In genomic region chr2:200811336-200812121, GRCh38 we compare ENCODE assay signal across 8 cellular contexts. TPM values are rescaled to one million over a fixed set of nuclear protein-coding genes. Genes with fewer than 3 reads are reported as not detected.
DNase-seq lines count a peak whose midpoint lies in the region; ATAC-seq and TF ChIP-seq lines count a peak whose summit lies in the region.

BZW1 (plus strand) TSS chr2:200811910; CDS start chr2:200813218, 1,308 bp downstream.

- H3K4me1 ChIP-seq in adipocyte (ENCODE audit: control insufficient read depth, insufficient read depth, low read length) (peaks cover 55% of the 10 kb centered on the region), cardiac muscle cell (ENCODE audit: low read depth) (peaks cover 23% of the 10 kb centered on the region), trophoblast cell (ENCODE audit: control insufficient read depth in 1 of 2, insufficient read depth in 2 of 2, low read length in 2 of 2) (peaks cover 3 to 4% of the 10 kb centered on the region in 2 experiments), transverse colon (peaks cover 20 to 39% (median 27%) of the 10 kb centered on the region in 4 donors)

- H2BK5ac ChIP-seq in trophoblast cell (ENCODE audit: low read depth, low read length, poor library complexity): peak within 1 kb of the TSS; percentile 94

- no peak for TF ChIP-seq CTCF in GM12875 (IDR thresholded peaks at IDR 0.05; ENCODE audit: borderline replicate concordance, insufficient read depth, low read depth, low read length)
- no peak for TF ChIP-seq CTCF in cardiac muscle cell (IDR thresholded peaks at IDR 0.05; ENCODE audit: low read depth, low read length)
- no peak for TF ChIP-seq CTCF in transverse colon (IDR thresholded peaks at IDR 0.05)

- peak within 1 kb of the TSS; percentile 93 for H3K4ac ChIP-seq in trophoblast cell (ENCODE audit: low read depth, low read length)

- H3K18ac ChIP-seq in trophoblast cell (ENCODE audit: low read length): peak within 1 kb of the TSS; percentile 79

- H3K9ac ChIP-seq in adipocyte (ENCODE audit: low read length) (peak within 1 kb of the TSS; percentile 99), trophoblast cell (ENCODE audit: low read length) (peak within 1 kb of the TSS; percentile 90)

- H2AK5ac ChIP-seq in trophoblast cell (ENCODE audit: low read length): peak within 1 kb of the TSS; percentile 58

- TF ChIP-seq POLR2A in transverse colon (IDR thresholded peaks at IDR 0.05): peak; percentile 99

- H4K12ac ChIP-seq in trophoblast cell (ENCODE audit: low read depth, low read length): peak within 1 kb of the TSS; percentile 87

- H3K79me2 ChIP-seq in trophoblast cell (ENCODE audit: control insufficient read depth, insufficient read depth, low read length, poor library complexity): peaks cover 11% of the 10 kb centered on the region

- in situ Hi-C loops in transverse colon (cut with MboI; ENCODE audit: low pct_ligation_motif_present in 1 of 4, low pct_unique_long_range_greater_than_20kb in 1 of 4, low sequenced_read_pairs in 3 of 4): loop anchor here in 2 of 4 donors (10.0 to 25.0 kb wide), 3 partner anchors 53 to 99 kb away; partner anchors contain the start of gene CLK1 (in 1 of the 2)

- H2BK120ac ChIP-seq in trophoblast cell (ENCODE audit: insufficient read depth, low read length, poor library complexity): peak within 1 kb of the TSS; percentile 75

- H4K91ac ChIP-seq in trophoblast cell (ENCODE audit: low read depth, low read length): peak within 1 kb of the TSS; percentile 92

- peak within 1 kb of the TSS; percentile 90 for H3K14ac ChIP-seq in trophoblast cell (ENCODE audit: low read length)

- no peak for TF ChIP-seq EP300 in transverse colon (IDR thresholded peaks at IDR 0.05; ENCODE audit: low read depth)

- peak within 1 kb of the TSS; percentile 25 for H2BK12ac ChIP-seq in trophoblast cell (ENCODE audit: low read length)

- ATAC-seq in HG02798 (IDR thresholded peaks at IDR 0.05; ENCODE audit: poor library complexity, unreplicated experiment): peak; percentile 75

- H3K27ac ChIP-seq in cardiac muscle cell (peak within 1 kb of the TSS; percentile 97), trophoblast cell (ENCODE audit: low read depth, low read length) (peak within 1 kb of the TSS; percentile 96), transverse colon (peak within 1 kb of the TSS; percentile 99 to 100 (median 100))

- intact Hi-C loops in transverse colon (cut with DNase I; ENCODE audit: low total_unique reads): loop anchor here (2.0 kb wide), 2 partner anchors 77 to 99 kb away; partner anchors contain the start of genes NIF3L1 and PPIL3

- H2AFZ ChIP-seq in trophoblast cell (ENCODE audit: insufficient read depth, low read length, poor library complexity): peak within 1 kb of the TSS; percentile 87

- H3K27me3 ChIP-seq in adipocyte (replicated peaks; ENCODE audit: control insufficient read depth, insufficient read depth, low read length): no peaks in the 10 kb centered on the region
- no peaks in the 10 kb centered on the region for H3K27me3 ChIP-seq in cardiac muscle cell
- H3K27me3 ChIP-seq in trophoblast cell (ENCODE audit: insufficient read depth, low read length): no peaks in the 10 kb centered on the region
- no peaks in the 10 kb centered on the region for H3K27me3 ChIP-seq in transverse colon

- H4K8ac ChIP-seq in trophoblast cell (ENCODE audit: low read depth, low read length): peak within 1 kb of the TSS; percentile 91

- H3K23ac ChIP-seq in trophoblast cell (ENCODE audit: low read length): no peak within 1 kb of the TSS

- peak within 1 kb of the TSS; percentile 90 for H3K4me3 ChIP-seq in GM12875 (ENCODE audit: low read depth, low read length)
- peak within 1 kb of the TSS; percentile 92 for H3K4me3 ChIP-seq in adipocyte (ENCODE audit: low read length)
- peak within 1 kb of the TSS; percentile 94 for H3K4me3 ChIP-seq in cardiac muscle cell
- peak within 1 kb of the TSS; percentile 99 for H3K4me3 ChIP-seq in trophoblast cell (ENCODE audit: low read depth, low read length)
- H3K4me3 ChIP-seq in transverse colon: peak within 1 kb of the TSS; percentile 84 to 96 (median 94)

- H3K36me3 ChIP-seq in adipocyte (ENCODE audit: control insufficient read depth, insufficient read depth, low read length, severe bottlenecking) (peaks cover 32% of the 10 kb centered on the region), cardiac muscle cell (peaks cover 31% of the 10 kb centered on the region), trophoblast cell (ENCODE audit: control insufficient read depth in 1 of 2, insufficient read depth in 2 of 2, low read length in 2 of 2) (peaks cover 3 to 16% of the 10 kb centered on the region in 2 experiments), transverse colon (peaks cover 0 to 17% (median 8%) of the 10 kb centered on the region in 4 donors)

- peak within 1 kb of the TSS; percentile 70 for H3K4me2 ChIP-seq in trophoblast cell (ENCODE audit: low read length)

- H3K79me1 ChIP-seq in trophoblast cell (ENCODE audit: low read length): peaks cover 10% of the 10 kb centered on the region

- DNase-seq in NCI-H1436 (lab: John Stamatoyannopoulos, UW) (peak; percentile 95), T follicular helper cell (ENCODE audit: low read depth) (peak; percentile 96), adipocyte (ENCODE audit: low read depth) (peak; percentile 99), cardiac muscle cell (ENCODE audit: low read depth in 1 of 2, low spot score in 1 of 2) (peak; percentile 98), trophoblast cell (peak; percentile 93 to 98), transverse colon (peak; percentile 97)

- WGBS in trophoblast cell (ENCODE audit: extremely low coverage, insufficient coverage, insufficient read length): no CpG with 5 or more reads among the region's 74 CpGs
- 0% methylated on average over 34 of the region's 74 CpGs; no CpG with 5 or more reads in 1 of the 2 donors for WGBS in transverse colon (ENCODE audit: low coverage in 1 of 2), 2 donors

- H3K9me3 ChIP-seq in adipocyte (ENCODE audit: control insufficient read depth, low read length): no peaks in the 10 kb centered on the region
- no peaks in the 10 kb centered on the region for H3K9me3 ChIP-seq in cardiac muscle cell (ENCODE audit: low read depth)
- no peaks in the 10 kb centered on the region for H3K9me3 ChIP-seq in trophoblast cell (ENCODE audit: insufficient read depth, low read depth, low read length)
- H3K9me3 ChIP-seq in transverse colon: no peaks in the 10 kb centered on the region

RNA-seq across cellular contexts. Expression of gene BZW1, which starts in this region (rescaled TPM):
- total RNA-seq in cardiac muscle cell: 92.9 and 159 TPM in 2 replicates
- polyA plus RNA-seq in cardiac muscle cell: 133 and 159 TPM in 2 replicates
- polyA plus RNA-seq in trophoblast cell (2013): 153 and 170 TPM in 2 replicates
- 100 to 1,000 TPM in 2 of 4 donors, 10 to 100 TPM in 2; 17.1 to 167 (median 110) TPM for total RNA-seq in transverse colon

Comparison
In these comparisons a context has a peak if more than half of its experiments do, and no peak if none do; other contexts are left out.
1. Peak in every context shown above with its lines: DNase-seq, ATAC-seq, H3K4me3 ChIP-seq and H3K27ac ChIP-seq.